ENCODE assay signal across 1 cellular context in genomic region chr11:100908746-100909145, GRCh38.
TF ChIP-seq lines count a peak whose summit lies in the region.

No MANE protein-coding gene starts in this region.

TF ChIP-seq in IMR-90, 13 proteins besides CTCF, POLR2A, EP300 and RAD21 (continued from another document):
- TF ChIP-seq CHD1 (IDR thresholded peaks at IDR 0.05; ENCODE audit: low read depth, low read length) (no peak), SMC3 (IDR thresholded peaks at IDR 0.05; ENCODE audit: low read depth, low read length) (no peak), MAFK (IDR thresholded peaks at IDR 0.05; ENCODE audit: low read depth, low read length) (no peak), MAZ (IDR thresholded peaks at IDR 0.05; ENCODE audit: borderline replicate concordance, low read depth, low read length) (no peak), FOS (IDR thresholded peaks at IDR 0.05; ENCODE audit: low read depth, low read length) (no peak), ELK1 (IDR thresholded peaks at IDR 0.05; ENCODE audit: borderline replicate concordance, low read depth, low read length) (no peak), MXI1 (IDR thresholded peaks at IDR 0.05; ENCODE audit: borderline replicate concordance, low read depth, low read length) (no peak), RCOR1 (IDR thresholded peaks at IDR 0.05; ENCODE audit: insufficient replicate concordance, low read length) (no peak), USF2 (IDR thresholded peaks at IDR 0.05; ENCODE audit: low read depth, low read length) (no peak), BHLHE40 (IDR thresholded peaks at IDR 0.05; ENCODE audit: low read depth, low read length) (no peak), NFE2L2 (IDR thresholded peaks at IDR 0.05; ENCODE audit: low read depth, low read length) (no peak), RFX5 (IDR thresholded peaks at IDR 0.05; ENCODE audit: low read depth, low read length) (no peak)
